23 cellular contexts compared by ENCODE assay signal in genomic region chr1:200427744-200428143, GRCh38.
"Had no signal": no experiment of that assay in that cellular context is flagged by ENCODE, and none has a peak within 500 bp of the region (broad histone marks: within the 10 kb centered on the region; RNA-seq: fewer than 3 reads in every experiment).

No MANE protein-coding gene starts in this region.

- H3K4me1 ChIP-seq: prostate gland, uterus had no signal

- H3K9me3 ChIP-seq: prostate gland, tibial artery, uterus had no signal

- H3K27ac ChIP-seq: coronary artery, prostate gland, tibial artery, uterus, VCaP had no signal

- DNase-seq: activated CD4-positive, alpha-beta memory T cell treated with anti-CD3 and anti-CD28 coated beads, Interleukin-2, amount 10 ng/mL, durations not matched to agents 7 days and 5 days; activated CD4-positive, alpha-beta T cell treated with anti-CD3 and anti-CD28 coated beads for 36 hours; activated CD8-positive, alpha-beta memory T cell treated with anti-CD3 and anti-CD28 coated beads, Interleukin-2, amount 50 U/mL, for 4 hours; activated gamma-delta T cell treated with Interleukin-2 at 50 U/mL for 16 hours; activated T-cell treated with anti-CD3 and anti-CD28 coated beads, Interleukin-2, amount 50 U/mL, for 48 hours; amniotic stem cell; central memory CD4-positive, alpha-beta T cell; effector CD4-positive, alpha-beta T cell; foreskin keratinocyte; glutamatergic neuron; nephron progenitor cell; right cardiac atrium; small intestine; stimulated activated CD4-positive, alpha-beta T cell treated with anti-CD3 and anti-CD28 coated beads, Interleukin-4, amount 100 ng/mL, for 24 hours; stimulated activated naive CD4-positive, alpha-beta T cell; tibial artery; uterus had no signal

- H3K4me1 Mint-ChIP-seq: brain, nephron progenitor cell had no signal

- H3K27me3 ChIP-seq: foreskin keratinocyte, tibial artery, uterus had no signal

- H3K9me3 Mint-ChIP-seq: activated CD4-positive, alpha-beta memory T cell treated with anti-CD3 and anti-CD28 coated beads, Interleukin-2, amount 10 ng/mL, durations not matched to agents 7 days and 5 days; T-helper 2 cell treated with Interferon-gamma antibody and Interleukin-4, amounts not matched to agents 5 μg/mL and 100 μg/mL, for 36 hours had no signal

- H3K36me3 Mint-ChIP-seq: activated naive CD8-positive, alpha-beta T cell; brain had no signal

- H3K27ac Mint-ChIP-seq: activated CD4-positive, alpha-beta memory T cell treated with anti-CD3 and anti-CD28 coated beads, Interleukin-2, amount 10 ng/mL, durations not matched to agents 7 days and 5 days; activated CD4-positive, alpha-beta T cell treated with anti-CD3 and anti-CD28 coated beads for 36 hours; activated naive CD8-positive, alpha-beta T cell; brain; nephron progenitor cell; T-helper 2 cell treated with Interferon-gamma antibody and Interleukin-4, amounts not matched to agents 5 μg/mL and 100 μg/mL, for 36 hours had no signal

- H3K4me3 Mint-ChIP-seq: activated CD4-positive, alpha-beta memory T cell treated with anti-CD3 and anti-CD28 coated beads, Interleukin-2, amount 10 ng/mL, durations not matched to agents 7 days and 5 days; activated CD4-positive, alpha-beta T cell treated with anti-CD3 and anti-CD28 coated beads for 36 hours; activated naive CD8-positive, alpha-beta T cell; brain; nephron progenitor cell; T-helper 2 cell treated with Interferon-gamma antibody and Interleukin-4, amounts not matched to agents 5 μg/mL and 100 μg/mL, for 36 hours had no signal

- ATAC-seq: foreskin keratinocyte, right cardiac atrium had no signal

- H3K36me3 ChIP-seq: prostate gland, tibial artery, uterus had no signal

- H3K4me3 ChIP-seq: coronary artery, prostate gland, tibial artery, uterus had no signal

- H3K27me3 Mint-ChIP-seq: activated CD4-positive, alpha-beta T cell treated with anti-CD3 and anti-CD28 coated beads for 36 hours had no signal
